In the genomic region with DNA sequence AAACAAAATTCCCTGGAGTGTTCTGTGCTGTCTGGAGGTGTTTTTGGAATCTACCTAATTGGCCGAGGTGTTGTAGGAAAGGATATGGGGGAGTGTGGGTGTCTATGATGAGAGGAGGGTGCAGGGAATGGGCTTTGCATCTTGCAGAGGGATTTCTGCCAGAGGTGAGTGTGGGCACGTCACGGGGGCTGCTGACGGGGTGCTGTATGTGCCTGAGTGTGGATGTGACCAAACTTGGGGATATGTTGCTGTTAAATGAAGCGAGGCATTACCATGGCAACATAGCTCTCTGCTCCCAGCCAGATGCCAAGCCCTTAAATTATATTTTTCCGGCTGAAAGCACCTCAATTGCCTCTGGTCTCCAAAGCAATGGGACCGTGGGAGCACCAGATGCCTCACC, we compare ENCODE assay signal across 14 cellular contexts. TPM values are rescaled to one million over a fixed set of nuclear protein-coding genes. Genes with fewer than 3 reads are reported as not detected.
A peak's percentile ranks its signal among the peaks of the same experiment; 100 is the strongest.
DNase-seq lines count a peak whose midpoint lies in the region; FAIRE-seq and TF ChIP-seq lines count a peak whose summit lies in the region.
"Had no signal": no experiment of that assay in that cellular context is flagged by ENCODE, and none has a peak within 500 bp of the region (broad histone marks: within the 10 kb centered on the region; RNA-seq: fewer than 3 reads in every experiment).

No MANE protein-coding gene starts in this region.

- no peak for TF ChIP-seq EP300 in neural cell (conservative IDR thresholded peaks at IDR 0.05; ENCODE audit: poor library complexity, severe bottlenecking)

- no peaks in the 10 kb centered on the region for H3K36me3 ChIP-seq in adipocyte (ENCODE audit: control insufficient read depth, insufficient read depth, low read length, severe bottlenecking)
- no peaks in the 10 kb centered on the region for H3K36me3 ChIP-seq in neural cell (ENCODE audit: insufficient read depth, low read length)

- peaks cover 3% of the 10 kb centered on the region for H3K4me1 Mint-ChIP-seq in activated CD4-positive, alpha-beta T cell treated with anti-CD3 and anti-CD28 coated beads, Interleukin-2, amount 10 ng/mL, durations not matched to agents 24 days and 14 days
- H3K4me1 Mint-ChIP-seq: activated T-helper 17 cell treated with anti-CD3 and anti-CD28 coated beads, Interleukin-2, amount 50 U/mL, for 72 hours had no signal

- H4K20me1 ChIP-seq in neural cell (ENCODE audit: insufficient read depth): no peaks in the 10 kb centered on the region

- no peak overlapping the region for H3K27ac Mint-ChIP-seq in activated CD4-positive, alpha-beta T cell treated with anti-CD3 and anti-CD28 coated beads, Interleukin-2, amount 10 ng/mL, durations not matched to agents 24 days and 14 days
- H3K27ac Mint-ChIP-seq: activated T-helper 17 cell treated with anti-CD3 and anti-CD28 coated beads, Interleukin-2, amount 50 U/mL, for 72 hours had no signal

- no peak for TF ChIP-seq CTCF in neural cell (IDR thresholded peaks at IDR 0.05; ENCODE audit: poor library complexity, severe bottlenecking)
- no peak for TF ChIP-seq CTCF in foreskin fibroblast (IDR thresholded peaks at IDR 0.05; ENCODE audit: low read depth, low read length)

- H3K79me2 ChIP-seq in neural cell (replicated peaks; ENCODE audit: insufficient read depth, low read length): no peaks in the 10 kb centered on the region

- H3K4me1 ChIP-seq in adipocyte (ENCODE audit: control insufficient read depth, insufficient read depth, low read length): no peaks in the 10 kb centered on the region

- DNase-seq in Caki2 (ENCODE audit: low read depth) (peak; percentile 33), NCI-H1694 (lab: John Stamatoyannopoulos, UW) (peak; percentile 100), adipocyte (ENCODE audit: low read depth) (peak; percentile 22), ecto neural progenitor cell (ENCODE audit: low spot score) (no peak), foreskin fibroblast (no peak), HTR-8/SVneo (ENCODE audit: insufficient read length, low spot score) (no peak)
- no peak for DNase-seq in activated CD4-positive, alpha-beta T cell treated with anti-CD3 and anti-CD28 coated beads, Interleukin-2, amount 10 ng/mL, durations not matched to agents 24 days and 14 days
- DNase-seq: activated CD4-positive, alpha-beta T cell treated with anti-CD3 and anti-CD28 coated beads for 1 hour; AML-193; central memory CD4-positive, alpha-beta T cell had no signal

- H3K27me3 ChIP-seq in adipocyte (replicated peaks; ENCODE audit: control insufficient read depth, insufficient read depth, low read length) (no peaks in the 10 kb centered on the region), neural cell (ENCODE audit: insufficient read depth, low read depth, low read length) (no peaks in the 10 kb centered on the region)

- no peaks in the 10 kb centered on the region for H3K27me3 Mint-ChIP-seq in activated CD4-positive, alpha-beta T cell treated with anti-CD3 and anti-CD28 coated beads, Interleukin-2, amount 10 ng/mL, durations not matched to agents 24 days and 14 days
- H3K27me3 Mint-ChIP-seq: activated T-helper 17 cell treated with anti-CD3 and anti-CD28 coated beads, Interleukin-2, amount 50 U/mL, for 72 hours had no signal

- intact Hi-C loops in activated CD4-positive, alpha-beta T cell treated with anti-CD3 and anti-CD28 coated beads, Interleukin-2, amount 10 ng/mL, durations not matched to agents 24 days and 14 days (cut with micrococcal nuclease): no loop called here

- H3K4me2 ChIP-seq in neural cell (ENCODE audit: low read length): no peak overlapping the region

- H3K36me3 Mint-ChIP-seq in activated CD4-positive, alpha-beta T cell treated with anti-CD3 and anti-CD28 coated beads, Interleukin-2, amount 10 ng/mL, durations not matched to agents 24 days and 14 days (ENCODE audit: low read depth): no peaks in the 10 kb centered on the region

- no peaks in the 10 kb centered on the region for H3K9me2 ChIP-seq in neural cell (ENCODE audit: insufficient read depth, low read length)

- no peaks in the 10 kb centered on the region for H3K9me3 Mint-ChIP-seq in activated CD4-positive, alpha-beta T cell treated with anti-CD3 and anti-CD28 coated beads, Interleukin-2, amount 10 ng/mL, durations not matched to agents 24 days and 14 days
- H3K9me3 Mint-ChIP-seq: activated T-helper 17 cell treated with anti-CD3 and anti-CD28 coated beads, Interleukin-2, amount 50 U/mL, for 72 hours had no signal

- H2AFZ ChIP-seq in neural cell (ENCODE audit: low read depth, low read length): no peak overlapping the region

- H3K9me3 ChIP-seq in adipocyte (ENCODE audit: control insufficient read depth, low read length): no peaks in the 10 kb centered on the region
- no peaks in the 10 kb centered on the region for H3K9me3 ChIP-seq in neural cell (ENCODE audit: low read length)

- TF ChIP-seq RAD21 in neural cell (conservative IDR thresholded peaks at IDR 0.05): no peak

- no peaks in the 10 kb centered on the region for H3F3A ChIP-seq in neural cell (ENCODE audit: insufficient read depth, low read length, poor library complexity, severe bottlenecking)

- no peak for FAIRE-seq in HTR-8/SVneo (lab: Jason Lieb, UNC)
- FAIRE-seq: HepG2 had no signal

- H3K9ac ChIP-seq in adipocyte (ENCODE audit: low read length): no peak overlapping the region
- H3K9ac ChIP-seq in neural cell (ENCODE audit: low read length): peak overlapping the region; percentile 25

- in situ Hi-C loops in Caki2 (cut with HindIII; ENCODE audit: low pct_unique_long_range_greater_than_20kb, low sequenced_read_pairs): no loop called here

- no peak overlapping the region for H3K4me3 Mint-ChIP-seq in activated CD4-positive, alpha-beta T cell treated with anti-CD3 and anti-CD28 coated beads, Interleukin-2, amount 10 ng/mL, durations not matched to agents 24 days and 14 days
- H3K4me3 Mint-ChIP-seq: activated T-helper 17 cell treated with anti-CD3 and anti-CD28 coated beads, Interleukin-2, amount 50 U/mL, for 72 hours had no signal

- no peak overlapping the region for H3K4me3 ChIP-seq in adipocyte (ENCODE audit: low read length)
- peak overlapping the region; percentile 41 for H3K4me3 ChIP-seq in neural cell (ENCODE audit: low read length)
- H3K4me3 ChIP-seq in foreskin fibroblast (ENCODE audit: low read depth in 1 of 2, low read length in 2 of 2): no peak overlapping the region
- H3K4me3 ChIP-seq: skin epidermis had no signal

- peak overlapping the region; percentile 58 for H3K27ac ChIP-seq in neural cell (ENCODE audit: low read length)

TF ChIP-seq in neural cell, 6 proteins besides CTCF, POLR2A, EP300 and RAD21:
- TF ChIP-seq POLR2AphosphoS5 (IDR thresholded peaks at IDR 0.05) (peak; percentile 24), REST (IDR thresholded peaks at IDR 0.05; ENCODE audit: borderline replicate concordance) (no peak), MXI1 (conservative IDR thresholded peaks at IDR 0.05; ENCODE audit: poor library complexity, severe bottlenecking) (no peak)

RNA-seq across cellular contexts. Expression of gene SPTLC2, which starts 44.3 kb away (rescaled TPM):
- 14.4 and 15.9 TPM in 2 replicates for total RNA-seq in Caki2 (2014; rRNA removed; shearing (Covaris generic); ENCODE audit: low replicate concordance)
- 12.0 and 15.1 TPM in 2 replicates for polyA plus RNA-seq in neural cell
- polyA minus RNA-seq in neural cell: 38.2 and 38.7 TPM in 2 replicates
- total RNA-seq in activated CD4-positive, alpha-beta T cell treated with anti-CD3 and anti-CD28 coated beads, Interleukin-2, amount 10 ng/mL, durations not matched to agents 24 days and 14 days: 26.6 and 28.3 TPM in 2 replicates

RNA-seq across cellular contexts. Expression of gene ALKBH1, which starts 47.1 kb away (rescaled TPM):
- 6.7 and 13.1 TPM in 2 replicates for total RNA-seq in Caki2 (2014; rRNA removed; shearing (Covaris generic); ENCODE audit: low replicate concordance)
- polyA plus RNA-seq in neural cell: 20.4 and 20.8 TPM in 2 replicates
- 21.4 and 27.1 TPM in 2 replicates for polyA minus RNA-seq in neural cell
- 17.9 and 19.2 TPM in 2 replicates for total RNA-seq in activated CD4-positive, alpha-beta T cell treated with anti-CD3 and anti-CD28 coated beads, Interleukin-2, amount 10 ng/mL, durations not matched to agents 24 days and 14 days

RNA-seq across cellular contexts. Expression of gene SLIRP, which starts 47.1 kb away (rescaled TPM):
- 225 and 254 TPM in 2 replicates for total RNA-seq in Caki2 (2014; rRNA removed; shearing (Covaris generic); ENCODE audit: low replicate concordance)
- 592 and 697 TPM in 2 replicates for polyA plus RNA-seq in neural cell
- polyA minus RNA-seq in neural cell: 85.2 and 106 TPM in 2 replicates
- total RNA-seq in activated CD4-positive, alpha-beta T cell treated with anti-CD3 and anti-CD28 coated beads, Interleukin-2, amount 10 ng/mL, durations not matched to agents 24 days and 14 days: 184 and 190 TPM in 2 replicates

Comparison
In these comparisons a context has a peak if more than half of its experiments do, and no peak if none do; other contexts are left out.
1. DNase-seq: peak in Caki2 (single experiment), NCI-H1694 (single experiment) and adipocyte (single experiment); none in ecto neural progenitor cell (single experiment), foreskin fibroblast (0 of 2), activated CD4-positive, alpha-beta T cell treated with anti-CD3 and anti-CD28 coated beads, Interleukin-2, amount 10 ng/mL, durations not matched to agents 24 days and 14 days (single experiment) and HTR-8/SVneo (single experiment).